ENCODE assay signal across 39 cellular contexts in the genomic region with DNA sequence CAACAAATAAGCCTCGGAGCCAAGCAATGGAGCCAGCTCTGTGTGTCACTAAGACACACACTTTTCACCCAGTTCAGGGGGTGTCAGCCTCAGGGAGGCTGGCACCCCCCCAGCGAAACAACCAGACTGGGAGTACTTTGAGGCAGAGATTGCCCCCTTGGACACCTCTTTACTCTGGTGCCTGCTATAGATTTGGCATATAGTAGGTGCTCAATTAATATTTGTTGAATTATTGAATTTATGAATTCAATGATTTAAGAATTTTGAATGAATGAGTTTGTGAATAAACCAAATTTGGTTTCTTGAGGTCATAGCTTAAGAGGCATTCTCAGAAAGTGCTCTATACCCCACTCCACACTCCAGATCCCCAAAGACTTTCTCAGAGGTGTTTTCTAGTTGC.
"Had no signal": no experiment of that assay in that cellular context is flagged by ENCODE, and none has a peak within 500 bp of the region (broad histone marks: within the 10 kb centered on the region; RNA-seq: fewer than 3 reads in every experiment).

No MANE protein-coding gene starts in this region.

- H3K9me3 ChIP-seq: adrenal gland, ascending aorta, body of pancreas, breast epithelium had no signal

- H3K4me3 Mint-ChIP-seq: activated naive CD4-positive, alpha-beta T cell treated with anti-CD3 and anti-CD28 coated beads for 36 hours; activated naive CD4-positive, alpha-beta T cell treated with anti-CD3 and anti-CD28 coated beads, Interleukin-2, amount 10 ng/mL, durations not matched to agents 7 days and 5 days; activated naive CD4-positive, alpha-beta T cell treated with anti-CD3 and anti-CD28 coated beads, Interleukin-2, amount 50 U/mL, for 24 hours; activated naive CD8-positive, alpha-beta T cell; activated naive CD8-positive, alpha-beta T cell treated with anti-CD3 and anti-CD28 coated beads for 36 hours; activated naive CD8-positive, alpha-beta T cell treated with anti-CD3 and anti-CD28 coated beads, Interleukin-2, amount 10 ng/mL, durations not matched to agents 7 days and 5 days; activated naive CD8-positive, alpha-beta T cell treated with anti-CD3 and anti-CD28 coated beads, Interleukin-2, amount 50 U/mL, for 24 hours; activated T-cell treated with anti-CD3 and anti-CD28 coated beads, Interleukin-2, amount 50 U/mL, for 24 hours; activated T-cell treated with anti-CD3 and anti-CD28 coated beads, Interleukin-2, amount 50 U/mL, for 4 hours; activated T-cell treated with anti-CD3 and anti-CD28 coated beads, Interleukin-2, amount 50 U/mL, for 72 hours; activated T-helper 1 cell treated with anti-CD3 and anti-CD28 coated beads, Interleukin-12 subunit alpha, Interleukin-12 subunit beta, Interleukin-2, Interleukin-4 antibody, amounts not matched to agents 30 ng/mL and 10 ng/mL and 1 ng/mL, durations not matched to agents 14 hours and 24 hours and 36 hours; activated T-helper 17 cell treated with anti-CD3 and anti-CD28 coated beads, Interleukin-2, amount 50 U/mL, for 72 hours; brain; central memory CD8-positive, alpha-beta T cell had no signal

- ATAC-seq: activated naive CD4-positive, alpha-beta T cell treated with anti-CD3 and anti-CD28 coated beads, Interleukin-2, amount 50 U/mL, for 72 hours; activated naive CD8-positive, alpha-beta T cell treated with anti-CD3 and anti-CD28 coated beads, Interleukin-2, amount 50 U/mL, for 24 hours; activated T-cell treated with anti-CD3 and anti-CD28 coated beads, Interleukin-2, amount 50 U/mL, for 4 hours; activated T-cell treated with anti-CD3 and anti-CD28 coated beads, Interleukin-2, amount 50 U/mL, for 72 hours; activated T-helper 17 cell treated with anti-CD3 and anti-CD28 coated beads, Interleukin-2, amount 50 U/mL, for 72 hours; body of pancreas had no signal

- H3K36me3 ChIP-seq: adrenal gland, ascending aorta, brain microvascular endothelial cell, breast epithelium, cardiac muscle cell had no signal

- H3K27me3 Mint-ChIP-seq: activated naive CD4-positive, alpha-beta T cell treated with anti-CD3 and anti-CD28 coated beads, Interleukin-2, amount 50 U/mL, for 24 hours; activated naive CD8-positive, alpha-beta T cell treated with anti-CD3 and anti-CD28 coated beads for 36 hours had no signal

- H3K27ac ChIP-seq: adrenal gland, ascending aorta, body of pancreas, brain microvascular endothelial cell, breast epithelium, cardiac muscle cell had no signal

- H3K36me3 Mint-ChIP-seq: activated naive CD4-positive, alpha-beta T cell treated with anti-CD3 and anti-CD28 coated beads, Interleukin-2, amount 10 ng/mL, durations not matched to agents 7 days and 5 days; activated naive CD4-positive, alpha-beta T cell treated with anti-CD3 and anti-CD28 coated beads, Interleukin-2, amount 50 U/mL, for 24 hours; activated naive CD4-positive, alpha-beta T cell treated with anti-CD3 and anti-CD28 coated beads, Interleukin-2, amount 50 U/mL, for 72 hours; activated naive CD8-positive, alpha-beta T cell; activated naive CD8-positive, alpha-beta T cell treated with anti-CD3 and anti-CD28 coated beads for 36 hours; activated naive CD8-positive, alpha-beta T cell treated with anti-CD3 and anti-CD28 coated beads, Interleukin-2, amount 10 ng/mL, durations not matched to agents 7 days and 5 days; brain had no signal

- H3K27me3 ChIP-seq: adrenal gland, ascending aorta, body of pancreas, brain microvascular endothelial cell, cardiac muscle cell had no signal

- H3K4me3 ChIP-seq: adrenal gland, ascending aorta, body of pancreas, breast epithelium, cardiac muscle cell had no signal

- H3K9me3 Mint-ChIP-seq: activated naive CD4-positive, alpha-beta T cell treated with anti-CD3 and anti-CD28 coated beads for 36 hours; activated naive CD4-positive, alpha-beta T cell treated with anti-CD3 and anti-CD28 coated beads, Interleukin-2, amount 10 ng/mL, durations not matched to agents 7 days and 5 days; activated naive CD4-positive, alpha-beta T cell treated with anti-CD3 and anti-CD28 coated beads, Interleukin-2, amount 50 U/mL, for 24 hours; activated naive CD4-positive, alpha-beta T cell treated with anti-CD3 and anti-CD28 coated beads, Interleukin-2, amount 50 U/mL, for 72 hours; activated naive CD8-positive, alpha-beta T cell treated with anti-CD3 and anti-CD28 coated beads for 36 hours; activated naive CD8-positive, alpha-beta T cell treated with anti-CD3 and anti-CD28 coated beads, Interleukin-2, amount 10 ng/mL, durations not matched to agents 7 days and 5 days; activated naive CD8-positive, alpha-beta T cell treated with anti-CD3 and anti-CD28 coated beads, Interleukin-2, amount 50 U/mL, for 24 hours; activated T-cell treated with anti-CD3 and anti-CD28 coated beads, Interleukin-2, amount 50 U/mL, for 24 hours; activated T-cell treated with anti-CD3 and anti-CD28 coated beads, Interleukin-2, amount 50 U/mL, for 4 hours; activated T-cell treated with anti-CD3 and anti-CD28 coated beads, Interleukin-2, amount 50 U/mL, for 72 hours; activated T-helper 1 cell treated with anti-CD3 and anti-CD28 coated beads, Interleukin-12 subunit alpha, Interleukin-12 subunit beta, Interleukin-2, Interleukin-4 antibody, amounts not matched to agents 30 ng/mL and 10 ng/mL and 1 ng/mL, durations not matched to agents 14 hours and 24 hours and 36 hours; activated T-helper 17 cell treated with anti-CD3 and anti-CD28 coated beads, Interleukin-2, amount 50 U/mL, for 72 hours; activated T-helper 2 cell treated with anti-CD3 and anti-CD28 coated beads, Interferon-gamma antibody, Interleukin-2, Interleukin-4, amounts not matched to agents 10 μg/mL and 5 μg/mL and 100 μg/mL, durations not matched to agents 14 hours and 24 hours and 36 hours; central memory CD8-positive, alpha-beta T cell had no signal

- H3K4me1 Mint-ChIP-seq: activated naive CD4-positive, alpha-beta T cell treated with anti-CD3 and anti-CD28 coated beads, Interleukin-2, amount 50 U/mL, for 24 hours; activated naive CD8-positive, alpha-beta T cell treated with anti-CD3 and anti-CD28 coated beads for 36 hours; activated naive CD8-positive, alpha-beta T cell treated with anti-CD3 and anti-CD28 coated beads, Interleukin-2, amount 50 U/mL, for 24 hours; activated T-helper 17 cell treated with anti-CD3 and anti-CD28 coated beads, Interleukin-2, amount 50 U/mL, for 72 hours had no signal

- H3K4me1 ChIP-seq: adrenal gland, ascending aorta, body of pancreas, breast epithelium had no signal

- H3K27ac Mint-ChIP-seq: activated naive CD4-positive, alpha-beta T cell treated with anti-CD3 and anti-CD28 coated beads for 36 hours; activated naive CD4-positive, alpha-beta T cell treated with anti-CD3 and anti-CD28 coated beads, Interleukin-2, amount 10 ng/mL, durations not matched to agents 7 days and 5 days; activated naive CD4-positive, alpha-beta T cell treated with anti-CD3 and anti-CD28 coated beads, Interleukin-2, amount 50 U/mL, for 24 hours; activated naive CD8-positive, alpha-beta T cell; activated naive CD8-positive, alpha-beta T cell treated with anti-CD3 and anti-CD28 coated beads for 36 hours; activated naive CD8-positive, alpha-beta T cell treated with anti-CD3 and anti-CD28 coated beads, Interleukin-2, amount 10 ng/mL, durations not matched to agents 7 days and 5 days; activated naive CD8-positive, alpha-beta T cell treated with anti-CD3 and anti-CD28 coated beads, Interleukin-2, amount 50 U/mL, for 24 hours; activated T-cell treated with anti-CD3 and anti-CD28 coated beads, Interleukin-2, amount 50 U/mL, for 24 hours; activated T-cell treated with anti-CD3 and anti-CD28 coated beads, Interleukin-2, amount 50 U/mL, for 72 hours; activated T-helper 1 cell treated with anti-CD3 and anti-CD28 coated beads, Interleukin-12 subunit alpha, Interleukin-12 subunit beta, Interleukin-2, Interleukin-4 antibody, amounts not matched to agents 30 ng/mL and 10 ng/mL and 1 ng/mL, durations not matched to agents 14 hours and 24 hours and 36 hours; activated T-helper 17 cell treated with anti-CD3 and anti-CD28 coated beads, Interleukin-2, amount 50 U/mL, for 72 hours; activated T-helper 2 cell treated with anti-CD3 and anti-CD28 coated beads, Interferon-gamma antibody, Interleukin-2, Interleukin-4, amounts not matched to agents 10 μg/mL and 5 μg/mL and 100 μg/mL, durations not matched to agents 14 hours and 24 hours and 36 hours had no signal

- FAIRE-seq: astrocyte, bronchial epithelial cell had no signal

- DNase-seq: activated effector memory CD4-positive, alpha-beta T cell treated with anti-CD3 and anti-CD28 coated beads, Interleukin-2, amount 50 U/mL, for 16 hours; activated effector memory CD4-positive, alpha-beta T cell treated with Interleukin-2 at 50 U/mL for 16 hours; activated gamma-delta T cell; activated gamma-delta T cell treated with Interleukin-2 at 50 U/mL for 16 hours; activated naive CD4-positive, alpha-beta T cell; activated naive CD4-positive, alpha-beta T cell treated with anti-CD3 and anti-CD28 coated beads for 36 hours; activated naive CD4-positive, alpha-beta T cell treated with anti-CD3 and anti-CD28 coated beads, Interleukin-2, amount 10 ng/mL, durations not matched to agents 7 days and 5 days; activated naive CD4-positive, alpha-beta T cell treated with anti-CD3 and anti-CD28 coated beads, Interleukin-2, amount 50 U/mL, for 16 hours; activated naive CD4-positive, alpha-beta T cell treated with Interleukin-2 at 50 U/mL for 16 hours; activated naive CD8-positive, alpha-beta T cell treated with anti-CD3 and anti-CD28 coated beads for 36 hours; activated naive CD8-positive, alpha-beta T cell treated with anti-CD3 and anti-CD28 coated beads, Interleukin-2, amount 10 ng/mL, durations not matched to agents 7 days and 5 days; activated naive CD8-positive, alpha-beta T cell treated with anti-CD3 and anti-CD28 coated beads, Interleukin-2, amount 50 U/mL, for 24 hours; activated T-cell treated with anti-CD3 and anti-CD28 coated beads, Interleukin-2, amount 50 U/mL, for 1 hour; activated T-cell treated with anti-CD3 and anti-CD28 coated beads, Interleukin-2, amount 50 U/mL, for 24 hours; activated T-cell treated with anti-CD3 and anti-CD28 coated beads, Interleukin-2, amount 50 U/mL, for 4 hours; activated T-cell treated with anti-CD3 and anti-CD28 coated beads, Interleukin-2, amount 50 U/mL, for 48 hours; activated T-cell treated with anti-CD3 and anti-CD28 coated beads, Interleukin-2, amount 50 U/mL, for 72 hours; adrenal gland; amniotic stem cell; amygdala; anterior cingulate cortex; body of pancreas; brain microvascular endothelial cell; caudate nucleus; central memory CD4-positive, alpha-beta T cell; cerebellar nuclear complex had no signal
